Comparison of ENCODE assay signal across 1 cellular context in the genomic region with DNA sequence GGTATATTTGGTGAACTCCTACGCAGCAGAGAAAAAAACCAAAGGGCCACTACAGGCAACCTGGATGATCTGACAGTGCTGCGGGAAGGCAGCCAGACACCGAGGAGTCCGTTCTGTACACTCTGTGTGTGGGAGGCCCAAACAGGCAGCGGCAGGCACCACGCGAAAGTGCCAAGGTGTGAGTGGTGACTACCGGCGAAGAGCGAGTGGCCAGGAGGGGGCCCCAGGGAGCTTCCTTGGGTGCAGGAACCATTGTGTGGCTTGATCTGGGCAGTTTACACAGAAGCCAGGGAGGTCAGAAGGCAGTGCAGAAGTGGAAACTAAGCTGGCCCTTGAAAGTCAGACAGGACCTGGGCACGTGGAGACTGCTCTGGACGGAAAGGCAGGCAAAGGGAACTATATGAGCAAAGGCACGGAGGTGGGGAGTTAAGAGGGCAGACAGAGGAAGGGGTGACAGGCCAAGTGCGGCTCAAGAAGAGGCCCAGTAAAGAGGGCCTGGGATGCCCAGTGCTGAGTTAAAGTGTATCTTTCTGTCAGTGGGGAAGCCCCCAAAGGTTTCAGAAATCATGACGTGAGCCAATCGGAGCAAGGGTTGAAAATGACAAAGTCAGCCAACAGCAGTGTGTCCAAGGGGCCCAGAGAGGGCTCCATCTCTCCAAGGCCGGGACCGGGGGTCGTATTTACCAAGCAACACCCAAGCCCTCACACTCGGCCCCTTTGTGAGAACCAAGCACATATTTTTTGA.
TF ChIP-seq lines count a peak whose summit lies in the region.

No MANE protein-coding gene starts in this region.

TF ChIP-seq in SK-N-SH, 30 proteins besides CTCF, POLR2A, EP300 and RAD21 (continued from another document):
- TF ChIP-seq REST (IDR thresholded peaks at IDR 0.05; ENCODE audit: low read depth, low read length) (no peak), SMC3 (IDR thresholded peaks at IDR 0.05; ENCODE audit: low read depth, low read length) (no peak; the same call in 1 of the 2 replicates), RXRA (IDR thresholded peaks at IDR 0.05; ENCODE audit: borderline replicate concordance, low read depth) (no peak), POLR2AphosphoS5 (IDR thresholded peaks at IDR 0.05; ENCODE audit: low read depth, low read length) (no peak), JUND (IDR thresholded peaks at IDR 0.05) (no peak), EZH2phosphoT487 (IDR thresholded peaks at IDR 0.05; ENCODE audit: borderline replicate concordance, low read depth) (no peak), TEAD4 (IDR thresholded peaks at IDR 0.05; ENCODE audit: borderline replicate concordance, insufficient read depth) (no peak)
